Comparison of ENCODE assay signal across 16 cellular contexts in genomic region chr2:64904405-64905329, GRCh38.
DNase-seq lines count a peak whose midpoint lies in the region; ATAC-seq, FAIRE-seq and TF ChIP-seq lines count a peak whose summit lies in the region.
"Had no signal": no experiment of that assay in that cellular context is flagged by ENCODE, and none has a peak within 500 bp of the region (broad histone marks: within the 10 kb centered on the region; RNA-seq: fewer than 3 reads in every experiment).

No MANE protein-coding gene starts in this region.

- peak overlapping the region; percentile 25 for H2AFZ ChIP-seq in keratinocyte (ENCODE audit: control insufficient read depth, low read length)

- H3K79me2 ChIP-seq in keratinocyte (ENCODE audit: control insufficient read depth, insufficient read depth, low read length): no peaks in the 10 kb centered on the region

- H3K36me3 ChIP-seq in right atrium auricular region: no peaks in the 10 kb centered on the region
- H3K36me3 ChIP-seq in keratinocyte (ENCODE audit: control insufficient read depth in 2 of 2, extremely low read depth in 1 of 2, insufficient read depth in 2 of 2, low read length in 2 of 2): no peaks in the 10 kb centered on the region
- no peaks in the 10 kb centered on the region for H3K36me3 ChIP-seq in vagina
- H3K36me3 ChIP-seq: esophagus muscularis mucosa, tibial nerve had no signal

- dilution Hi-C loops in keratinocyte (cut with MboI; ENCODE audit: extremely low pct_ligation_motif_present, low sequenced_read_pairs): loop anchor here (25.0 kb wide), 1 partner anchor 133 kb away; no protein-coding TSS in a partner anchor

- H3K9me3 Mint-ChIP-seq in mesothelial cell of epicardium: no peaks in the 10 kb centered on the region
- H3K9me3 Mint-ChIP-seq: activated CD4-positive, alpha-beta memory T cell treated with anti-CD3 and anti-CD28 coated beads for 36 hours; activated naive CD4-positive, alpha-beta T cell treated with anti-CD3 and anti-CD28 coated beads for 36 hours; T-helper 1 cell treated with Interleukin-12 subunit alpha and Interleukin-12 subunit beta and Interleukin-4 antibody, amounts not matched to agents 30 μg/mL and 1 μg/mL, for 36 hours had no signal

- H3K9me1 ChIP-seq in keratinocyte (ENCODE audit: control insufficient read depth, extremely low read depth, insufficient read depth, low read length): no peaks in the 10 kb centered on the region

- H3K4me3 ChIP-seq in right atrium auricular region (no peak overlapping the region), keratinocyte (ENCODE audit: control insufficient read depth in 2 of 3, extremely low read depth in 1 of 3, insufficient read depth in 2 of 3, low read depth in 1 of 3, low read length in 3 of 3) (no peak overlapping the region), vagina (no peak overlapping the region)
- H3K4me3 ChIP-seq: esophagus muscularis mucosa, tibial nerve had no signal

- no peaks in the 10 kb centered on the region for H3K9me3 ChIP-seq in right atrium auricular region
- H3K9me3 ChIP-seq in keratinocyte (ENCODE audit: control insufficient read depth, low read depth, low read length): no peaks in the 10 kb centered on the region
- H3K9me3 ChIP-seq in vagina: no peaks in the 10 kb centered on the region

- intact Hi-C loops in Right ventricle myocardium inferior (cut with DNase I) (no loop called here), vagina (cut with DNase I) (no loop called here)

- DNase-seq in Right ventricle myocardium inferior (ENCODE audit: missing footprints) (peak; percentile 72), right atrium auricular region (ENCODE audit: low spot score) (no peak), NOMO-1 (lab: John Stamatoyannopoulos, UW; ENCODE audit: unreplicated experiment in 2 of 2) (peak; percentile 73 to 93), keratinocyte (ENCODE audit: low read depth, low spot score) (no peak), vagina (ENCODE audit: extremely low spot score in 2 of 2) (no peak), mesothelial cell of epicardium (ENCODE audit: low spot score in 2 of 2, unreplicated experiment in 2 of 2) (no peak), NCI-H2196 (lab: John Stamatoyannopoulos, UW; ENCODE audit: unreplicated experiment) (no peak)
- DNase-seq: activated CD4-positive, alpha-beta memory T cell treated with anti-CD3 and anti-CD28 coated beads for 36 hours; activated naive CD4-positive, alpha-beta T cell treated with anti-CD3 and anti-CD28 coated beads for 36 hours; cerebellar nuclear complex; NCI-H1417; NCI-H82 had no signal

- no peak overlapping the region for H3K27ac Mint-ChIP-seq in mesothelial cell of epicardium
- H3K27ac Mint-ChIP-seq: activated CD4-positive, alpha-beta memory T cell treated with anti-CD3 and anti-CD28 coated beads for 36 hours; activated naive CD4-positive, alpha-beta T cell treated with anti-CD3 and anti-CD28 coated beads for 36 hours; T-helper 1 cell treated with Interleukin-12 subunit alpha and Interleukin-12 subunit beta and Interleukin-4 antibody, amounts not matched to agents 30 μg/mL and 1 μg/mL, for 36 hours had no signal

- H3K27me3 Mint-ChIP-seq in mesothelial cell of epicardium (ENCODE audit: low read depth): peaks cover 15% of the 10 kb centered on the region

- H3K4me1 ChIP-seq in right atrium auricular region (no peaks in the 10 kb centered on the region), keratinocyte (ENCODE audit: control insufficient read depth, extremely low read depth, insufficient read depth, low read length) (peaks cover 8% of the 10 kb centered on the region), vagina (peaks cover 19% of the 10 kb centered on the region)

- ATAC-seq in Right ventricle myocardium inferior (peak; percentile 33), GM18520 (IDR thresholded peaks at IDR 0.05; ENCODE audit: unreplicated experiment) (no peak)

- H3K4me2 ChIP-seq in keratinocyte (ENCODE audit: control insufficient read depth, extremely low read depth, insufficient read depth, low read depth, low read length): no peak overlapping the region

- no peak for TF ChIP-seq POLR2A in vagina (IDR thresholded peaks at IDR 0.05)

- H3K27me3 ChIP-seq in right atrium auricular region (no peaks in the 10 kb centered on the region), keratinocyte (ENCODE audit: control insufficient read depth, extremely low read depth, insufficient read depth, low read length) (no peaks in the 10 kb centered on the region), vagina (no peaks in the 10 kb centered on the region)
- H3K27me3 ChIP-seq: esophagus muscularis mucosa, tibial nerve had no signal

- no peak for FAIRE-seq in keratinocyte (lab: Jason Lieb, UNC)

- H3K4me3 Mint-ChIP-seq in mesothelial cell of epicardium: no peak overlapping the region
- H3K4me3 Mint-ChIP-seq: activated CD4-positive, alpha-beta memory T cell treated with anti-CD3 and anti-CD28 coated beads for 36 hours; activated naive CD4-positive, alpha-beta T cell treated with anti-CD3 and anti-CD28 coated beads for 36 hours; T-helper 1 cell treated with Interleukin-12 subunit alpha and Interleukin-12 subunit beta and Interleukin-4 antibody, amounts not matched to agents 30 μg/mL and 1 μg/mL, for 36 hours had no signal

- H4K20me1 ChIP-seq in keratinocyte (ENCODE audit: control insufficient read depth, extremely low read depth, insufficient read depth, low read length): no peaks in the 10 kb centered on the region

- no peaks in the 10 kb centered on the region for H3K36me3 Mint-ChIP-seq in mesothelial cell of epicardium
- H3K36me3 Mint-ChIP-seq: activated CD4-positive, alpha-beta memory T cell treated with anti-CD3 and anti-CD28 coated beads for 36 hours had no signal

- H3K27ac ChIP-seq in right atrium auricular region (no peak overlapping the region), keratinocyte (ENCODE audit: control insufficient read depth, insufficient read depth, low read length) (no peak overlapping the region), vagina (peak overlapping the region; percentile 2)
- H3K27ac ChIP-seq: esophagus muscularis mucosa, tibial nerve had no signal

- no peak overlapping the region for H3K9ac ChIP-seq in keratinocyte (ENCODE audit: control insufficient read depth, extremely low read depth, insufficient read depth, low read length)

- H3K4me1 Mint-ChIP-seq in mesothelial cell of epicardium: no peaks in the 10 kb centered on the region

- TF ChIP-seq CTCF in right atrium auricular region (IDR thresholded peaks at IDR 0.05): no peak
- TF ChIP-seq CTCF in keratinocyte (optimal IDR thresholded peaks at IDR 0.05 in 1 of 3, IDR thresholded peaks at IDR 0.05 in 1 of 3, conservative IDR thresholded peaks at IDR 0.05 in 1 of 3; ENCODE audit: extremely low read depth in 1 of 3, insufficient read depth in 2 of 3, low read length in 3 of 3): no peak
- no peak for TF ChIP-seq CTCF in vagina (IDR thresholded peaks at IDR 0.05)
- no peak for TF ChIP-seq CTCF in mesothelial cell of epicardium (IDR thresholded peaks at IDR 0.05; ENCODE audit: unreplicated experiment)

Comparison
In these comparisons a context has a peak if more than half of its experiments do, and no peak if none do; other contexts are left out.
1. DNase-seq: peak in Right ventricle myocardium inferior (single experiment) and NOMO-1 (2 of 2); none in right atrium auricular region (single experiment), keratinocyte (single experiment), vagina (0 of 2), mesothelial cell of epicardium (0 of 2) and NCI-H2196 (single experiment).